In the genomic region with DNA sequence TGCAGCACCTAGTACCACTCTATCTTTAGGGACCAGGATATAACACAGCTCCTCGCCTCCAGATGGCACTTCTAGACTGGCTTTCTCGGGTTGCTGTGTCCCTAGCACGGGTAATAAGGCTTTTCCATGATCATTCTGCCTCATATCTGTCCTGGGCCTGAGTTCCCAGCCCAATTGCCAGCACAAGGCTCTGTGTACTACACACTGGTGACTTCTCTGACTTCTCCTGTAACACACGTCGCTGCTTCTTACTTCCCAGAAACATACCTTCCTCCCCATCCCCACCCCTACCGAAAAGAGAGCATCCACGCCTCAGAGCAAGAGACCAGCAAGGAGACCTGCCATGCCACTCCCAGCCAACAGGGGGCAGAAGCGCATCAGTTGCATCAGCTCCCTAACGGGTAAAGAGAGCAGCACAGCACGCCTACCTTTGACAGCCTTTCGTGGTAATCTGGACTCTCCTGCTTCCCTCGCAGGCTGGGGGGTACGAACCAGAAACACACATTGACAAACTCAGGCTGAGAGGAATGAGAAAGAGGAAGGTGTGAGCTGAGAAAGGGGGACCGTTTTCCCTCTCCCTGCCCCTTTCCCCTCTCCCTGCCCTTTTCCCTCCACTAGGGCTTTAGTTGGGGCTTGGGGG, we compare ENCODE assay signal across 8 cellular contexts. TPM values are rescaled to one million over a fixed set of nuclear protein-coding genes. Genes with fewer than 3 reads are reported as not detected.
DNase-seq lines count a peak whose midpoint lies in the region; ATAC-seq and TF ChIP-seq lines count a peak whose summit lies in the region.

No MANE protein-coding gene starts in this region.

- CTCF ChIA-PET in activated CD4-positive, alpha-beta T cell treated with anti-CD3 and anti-CD28 coated beads, Interleukin-2, amount 10 ng/mL, durations not matched to agents 7 days and 5 days (lab: Charles Lee), result interaction anchor here (0.6 to 5.1 kb wide), 38 partner anchors 8 to 186 kb away, joined by 3 to 33 read pairs (median 5); a partner anchor contains a TSS

- H3K4me3 ChIP-seq in coronary artery, result no peak overlapping the region
- H3K4me3 ChIP-seq in right lobe of liver, result no peak overlapping the region

- no peaks in the 10 kb centered on the region for H3K27me3 ChIP-seq in right lobe of liver

- DNase-seq in A172 (ENCODE audit: low spot score) (peak; percentile 78), NCI-H69 (lab: John Stamatoyannopoulos, UW) (peak; percentile 89), coronary artery (ENCODE audit: low spot score) (peak; percentile 87), right lobe of liver (peak; percentile 81 to 89 (median 87))
- peak; percentile 93 for DNase-seq in activated CD4-positive, alpha-beta T cell treated with anti-CD3 and anti-CD28 coated beads, Interleukin-2, amount 10 ng/mL, durations not matched to agents 7 days and 5 days
- peak; percentile 86 to 88 (median 87) for DNase-seq in stimulated activated CD4-positive, alpha-beta T cell treated with anti-CD3 and anti-CD28 coated beads, TNF-alpha, amount 100 ng/mL, for 48 hours (ENCODE audit: low read depth in 3 of 3)

- TF ChIP-seq CTCF in coronary artery (IDR thresholded peaks at IDR 0.05), result peak; percentile 98
- TF ChIP-seq CTCF in right lobe of liver (IDR thresholded peaks at IDR 0.05), result peak; percentile 94 to 99 (median 96)

- no peaks in the 10 kb centered on the region for H3K27me3 Mint-ChIP-seq in activated CD4-positive, alpha-beta T cell treated with anti-CD3 and anti-CD28 coated beads, Interleukin-2, amount 10 ng/mL, durations not matched to agents 7 days and 5 days

- intact Hi-C loops in right lobe of liver (cut with DNase I), result loop anchor here in 1 of 2 donors (5.0 kb wide), 1 partner anchor 38 kb away; no protein-coding TSS in a partner anchor

- H3K27ac ChIP-seq in coronary artery, result peak overlapping the region; percentile 82 to 90
- peak overlapping the region in 1 of 3 donors; percentile 60 for H3K27ac ChIP-seq in right lobe of liver

- 3% methylated on average over 14 of the region's 14 CpGs for WGBS in right lobe of liver (ENCODE audit: insufficient coverage, low coverage, low lambda C conversion rate, missing lambda C conversion rate)

- H3K36me3 Mint-ChIP-seq in activated CD4-positive, alpha-beta T cell treated with anti-CD3 and anti-CD28 coated beads, Interleukin-2, amount 10 ng/mL, durations not matched to agents 7 days and 5 days (ENCODE audit: low read depth), result peaks cover 2% of the 10 kb centered on the region

- peaks cover 9% of the 10 kb centered on the region for H3K4me1 Mint-ChIP-seq in activated CD4-positive, alpha-beta T cell treated with anti-CD3 and anti-CD28 coated beads, Interleukin-2, amount 10 ng/mL, durations not matched to agents 7 days and 5 days

- POLR2A ChIA-PET in activated CD4-positive, alpha-beta T cell treated with anti-CD3 and anti-CD28 coated beads, Interleukin-2, amount 10 ng/mL, durations not matched to agents 7 days and 5 days (lab: Charles Lee), result no interaction called here

- peaks cover 0 to 3% (median 0%) of the 10 kb centered on the region in 4 donors for H3K36me3 ChIP-seq in right lobe of liver

- H3K9me3 Mint-ChIP-seq in activated CD4-positive, alpha-beta T cell treated with anti-CD3 and anti-CD28 coated beads, Interleukin-2, amount 10 ng/mL, durations not matched to agents 7 days and 5 days, result no peaks in the 10 kb centered on the region

- ATAC-seq in GM18511 (IDR thresholded peaks at IDR 0.05; ENCODE audit: unreplicated experiment), result peak; percentile 75
- ATAC-seq in HG03521 (IDR thresholded peaks at IDR 0.05; ENCODE audit: unreplicated experiment), result peak; percentile 78
- peak; percentile 82 to 94 (median 92) for ATAC-seq in right lobe of liver

- H3K27ac Mint-ChIP-seq in activated CD4-positive, alpha-beta T cell treated with anti-CD3 and anti-CD28 coated beads, Interleukin-2, amount 10 ng/mL, durations not matched to agents 7 days and 5 days, result peak overlapping the region; percentile 26

- peaks cover 0 to 56% (median 23%) of the 10 kb centered on the region in 4 donors for H3K4me1 ChIP-seq in right lobe of liver

- no peak overlapping the region for H3K4me3 Mint-ChIP-seq in activated CD4-positive, alpha-beta T cell treated with anti-CD3 and anti-CD28 coated beads, Interleukin-2, amount 10 ng/mL, durations not matched to agents 7 days and 5 days

- no peak for TF ChIP-seq POLR2A in right lobe of liver (IDR thresholded peaks at IDR 0.05)

- no peaks in the 10 kb centered on the region for H3K9me3 ChIP-seq in right lobe of liver

RNA-seq across cellular contexts. Expression of a gene that starts 21.2 kb away (rescaled TPM):
- 3.0 and 15.2 TPM in 2 replicates for total RNA-seq in A172 (2014; rRNA removed; shearing (Covaris generic))
- 10 to 100 TPM; 38.9 to 44.1 TPM for total RNA-seq in activated CD4-positive, alpha-beta T cell treated with anti-CD3 and anti-CD28 coated beads, Interleukin-2, amount 10 ng/mL, durations not matched to agents 7 days and 5 days
- 10 to 100 TPM in 5 of 6 experiments, 1 to 10 TPM in 1; 5.5 to 24.4 (median 19.2) TPM for total RNA-seq in right lobe of liver

RNA-seq across cellular contexts. Expression of a gene that starts 21.4 kb away (rescaled TPM):
- total RNA-seq in A172 (2014; rRNA removed; shearing (Covaris generic)), result 2.6 and 9.2 TPM in 2 replicates
- 10 to 100 TPM; 33.3 to 34.7 TPM for total RNA-seq in activated CD4-positive, alpha-beta T cell treated with anti-CD3 and anti-CD28 coated beads, Interleukin-2, amount 10 ng/mL, durations not matched to agents 7 days and 5 days
- 10 to 100 TPM; 20.6 to 54.2 (median 37.1) TPM for total RNA-seq in right lobe of liver

RNA-seq across cellular contexts. Expression of a gene that starts 47.7 kb away (rescaled TPM):
- 0.09 and 2.1 TPM in 2 replicates for total RNA-seq in A172 (2014; rRNA removed; shearing (Covaris generic))
- 100 to 1,000 TPM; 621 to 702 TPM for total RNA-seq in activated CD4-positive, alpha-beta T cell treated with anti-CD3 and anti-CD28 coated beads, Interleukin-2, amount 10 ng/mL, durations not matched to agents 7 days and 5 days
- 1 to 10 TPM; 2.9 to 8.0 (median 3.9) TPM for total RNA-seq in right lobe of liver

RNA-seq across cellular contexts. Expression of a gene that starts 56.0 kb away (rescaled TPM):
- total RNA-seq in A172 (2014; rRNA removed; shearing (Covaris generic)), result 0.17 TPM in 1 of 2 replicates, not detected in the other
- 1 to 10 TPM; 1.0 to 1.7 TPM for total RNA-seq in activated CD4-positive, alpha-beta T cell treated with anti-CD3 and anti-CD28 coated beads, Interleukin-2, amount 10 ng/mL, durations not matched to agents 7 days and 5 days
- 1 to 10 TPM in 3 of 6 experiments, under 1 TPM in 3; 0.62 to 3.4 (median 0.99) TPM for total RNA-seq in right lobe of liver

Comparison
In these comparisons a context has a peak if more than half of its experiments do, and no peak if none do; other contexts are left out.
1. RNA of a gene that starts 47.7 kb away (total RNA-seq): 621 to 702 TPM in activated CD4-positive, alpha-beta T cell treated with anti-CD3 and anti-CD28 coated beads, Interleukin-2, amount 10 ng/mL, durations not matched to agents 7 days and 5 days; 2.9 to 8.0 TPM in right lobe of liver and 0.09 to 2.1 TPM in A172; every median in the first group is over 10 times any median in the second.
2. Peak in every context shown above with its lines, with median percentiles within 50 percentile points of each other: DNase-seq and ATAC-seq.